Comparison of ENCODE assay signal across 9 cellular contexts in the genomic region with DNA sequence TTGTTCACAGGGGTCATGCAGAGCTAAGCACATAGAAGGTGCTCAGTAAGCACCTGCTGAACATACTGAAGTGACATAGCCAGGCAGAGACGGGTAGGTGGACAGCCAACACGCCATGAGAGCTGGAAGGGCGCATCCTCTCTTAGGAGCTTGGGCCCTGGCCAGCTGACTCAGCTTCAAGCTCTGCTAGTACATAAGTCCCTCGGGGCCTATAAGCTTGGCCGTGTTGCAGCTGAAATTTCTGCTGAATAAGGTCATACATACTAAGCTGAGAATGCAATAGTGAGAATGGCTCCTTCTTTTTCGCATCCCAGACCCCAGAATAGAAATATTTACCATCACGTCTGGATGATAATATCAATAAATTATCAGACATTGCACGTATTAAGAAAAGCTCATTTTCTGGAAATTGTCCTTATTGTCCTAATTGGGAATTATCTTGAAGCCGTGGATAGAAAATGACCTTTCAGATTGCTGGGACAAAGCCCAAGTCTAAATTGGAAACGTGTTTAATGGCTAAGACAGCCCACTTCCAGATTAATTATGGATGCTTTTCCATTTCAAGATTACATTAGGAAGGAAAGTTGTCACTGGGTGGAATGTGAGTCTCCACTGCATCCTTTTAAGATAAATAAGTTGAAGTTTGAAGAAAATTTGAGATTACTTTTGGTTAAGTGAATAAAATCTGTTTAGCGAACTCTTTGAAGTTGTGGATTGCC.
DNase-seq lines count a peak whose midpoint lies in the region; ATAC-seq and TF ChIP-seq lines count a peak whose summit lies in the region.
"Had no signal": no experiment of that assay in that cellular context is flagged by ENCODE, and none has a peak within 500 bp of the region (broad histone marks: within the 10 kb centered on the region; RNA-seq: fewer than 3 reads in every experiment).

No MANE protein-coding gene starts in this region.

- ATAC-seq in GM18868 (IDR thresholded peaks at IDR 0.05; ENCODE audit: unreplicated experiment), result no peak

- DNase-seq in AG10803 (ENCODE audit: low read depth), result peak; percentile 78
- DNase-seq in LHCN-M2 (ENCODE audit: low read depth), result peak; percentile 53
- DNase-seq in T47D (ENCODE audit: low read depth in 1 of 2, low spot score in 1 of 2), result peak; percentile 5 to 61
- DNase-seq in mesenchymal stem cell, result peak; percentile 76
- DNase-seq in NCI-H1930 (lab: John Stamatoyannopoulos, UW), result no peak
- DNase-seq in NCI-H2081 treated with DMSO at 0.1 percent for 48 hours (lab: John Stamatoyannopoulos, UW), result no peak
- DNase-seq in AG08395 (ENCODE audit: low spot score), result no peak
- DNase-seq: foreskin melanocyte had no signal

- no peak overlapping the region for H3K14ac ChIP-seq in mesenchymal stem cell (ENCODE audit: low read length in 2 of 2)

- H2BK120ac ChIP-seq in mesenchymal stem cell (ENCODE audit: low read depth, low read length), result no peak overlapping the region

- no peak overlapping the region for H4K8ac ChIP-seq in mesenchymal stem cell (ENCODE audit: low read length)

- H3K9me3 ChIP-seq in mesenchymal stem cell (ENCODE audit: control insufficient read depth, low read length), result no peaks in the 10 kb centered on the region

- no peaks in the 10 kb centered on the region for H3K79me1 ChIP-seq in mesenchymal stem cell (replicated peaks; ENCODE audit: low read length, poor library complexity, severe bottlenecking)

- H4K91ac ChIP-seq in mesenchymal stem cell (ENCODE audit: low read length), result no peak overlapping the region

- H3K27ac ChIP-seq in mesenchymal stem cell (ENCODE audit: low read length, poor library complexity, severe bottlenecking), result no peak overlapping the region

- H2BK15ac ChIP-seq in mesenchymal stem cell (ENCODE audit: low read depth, poor library complexity, severe bottlenecking), result no peak overlapping the region

- in situ Hi-C loops in T47D (cut with HindIII; ENCODE audit: low pct_unique_long_range_greater_than_20kb, low sequenced_read_pairs), result no loop called here

- no peak overlapping the region for H3K18ac ChIP-seq in mesenchymal stem cell (ENCODE audit: low read depth in 1 of 2, low read length in 2 of 2)

- TF ChIP-seq CTCF in AG10803 (conservative IDR thresholded peaks at IDR 0.05; ENCODE audit: low read length), result no peak

- peaks cover 0 to 14% of the 10 kb centered on the region in 2 experiments for H3K27me3 ChIP-seq in mesenchymal stem cell (ENCODE audit: control insufficient read depth in 1 of 2, insufficient read depth in 1 of 2, low read length in 2 of 2)

- no peaks in the 10 kb centered on the region for H3K36me3 ChIP-seq in mesenchymal stem cell (ENCODE audit: control insufficient read depth in 1 of 2, insufficient read depth in 2 of 2, low read depth in 1 of 2, low read length in 2 of 2)

- H3K9ac ChIP-seq in mesenchymal stem cell (ENCODE audit: low read length), result peak overlapping the region; percentile 56

- WGBS in mesenchymal stem cell, result 30% methylated on average over 7 of the region's 11 CpGs

- H3K4ac ChIP-seq in mesenchymal stem cell (ENCODE audit: low read depth in 1 of 2, low read length in 2 of 2), result no peak overlapping the region

- no peak overlapping the region for H2AK5ac ChIP-seq in mesenchymal stem cell (ENCODE audit: low read length, severe bottlenecking)

- H3K4me1 ChIP-seq in mesenchymal stem cell (ENCODE audit: control insufficient read depth, insufficient read depth, low read depth, low read length), result peaks cover 1% of the 10 kb centered on the region

- H3K23ac ChIP-seq in mesenchymal stem cell (ENCODE audit: low read length in 2 of 2), result no peak overlapping the region

- H2BK5ac ChIP-seq in mesenchymal stem cell (ENCODE audit: low read depth, low read length, poor library complexity, severe bottlenecking), result no peak overlapping the region

- no peak overlapping the region for H3K4me2 ChIP-seq in mesenchymal stem cell (ENCODE audit: low read length, poor library complexity, severe bottlenecking)

- H2BK12ac ChIP-seq in mesenchymal stem cell (ENCODE audit: low read length in 2 of 2), result no peak overlapping the region

- H2AFZ ChIP-seq in mesenchymal stem cell (ENCODE audit: low read depth, low read length), result no peak overlapping the region

- H3K4me3 ChIP-seq in AG10803 (ENCODE audit: low read length) (no peak overlapping the region), mesenchymal stem cell (ENCODE audit: insufficient read depth in 1 of 2, low read depth in 1 of 2, low read length in 2 of 2) (peak overlapping the region in 1 of 2 experiments; percentile 43)

Comparison
In these comparisons a context has a peak if more than half of its experiments do, and no peak if none do; other contexts are left out.
1. DNase-seq: peak in AG10803 (single experiment), LHCN-M2 (single experiment), T47D (2 of 2) and mesenchymal stem cell (single experiment); none in NCI-H1930 (0 of 2), NCI-H2081 treated with DMSO at 0.1 percent for 48 hours (single experiment) and AG08395 (single experiment).